1 cellular context compared by ENCODE assay signal in genomic region chr2:64951306-64951953, GRCh38.
TF ChIP-seq lines count a peak whose summit lies in the region.

No MANE protein-coding gene starts in this region.

TF ChIP-seq in HepG2, 621 proteins besides CTCF, POLR2A, EP300 and RAD21 (continued from another document):
- no peak for TF ChIP-seq THAP9 (CRISPR knock-in tag; IDR thresholded peaks at IDR 0.05; ENCODE audit: borderline replicate concordance)
- no peak for TF ChIP-seq ZNF280D (CRISPR knock-in tag; IDR thresholded peaks at IDR 0.05)
- TF ChIP-seq ZNF281 (CRISPR knock-in tag; IDR thresholded peaks at IDR 0.05; ENCODE audit: borderline replicate concordance), result peak; percentile 67
- TF ChIP-seq GMEB2 (CRISPR knock-in tag; IDR thresholded peaks at IDR 0.05; ENCODE audit: low read depth), result no peak
- TF ChIP-seq NR3C1 (CRISPR knock-in tag; IDR thresholded peaks at IDR 0.05), result no peak
- no peak for TF ChIP-seq PCBP2 (optimal IDR thresholded peaks at IDR 0.05; ENCODE audit: low read depth, low read length, poor library complexity, severe bottlenecking)
